Comparison of ENCODE assay signal across 19 cellular contexts in genomic region chr5:61472172-61472958, GRCh38.
DNase-seq lines count a peak whose midpoint lies in the region; ATAC-seq and TF ChIP-seq lines count a peak whose summit lies in the region.
"Had no signal": no experiment of that assay in that cellular context is flagged by ENCODE, and none has a peak within 500 bp of the region (broad histone marks: within the 10 kb centered on the region; RNA-seq: fewer than 3 reads in every experiment).

No MANE protein-coding gene starts in this region.

- no peak overlapping the region for H3K4me3 Mint-ChIP-seq in activated T-cell treated with anti-CD3 and anti-CD28 coated beads, Interleukin-2, amount 50 U/mL, for 72 hours
- no peak overlapping the region for H3K4me3 Mint-ChIP-seq in endothelial cell (ENCODE audit: unreplicated experiment)
- no peak overlapping the region for H3K4me3 Mint-ChIP-seq in stimulated activated effector memory CD8-positive, alpha-beta T cell treated with anti-CD3 and anti-CD28 coated beads, Interleukin-12 subunit alpha, Interleukin-12 subunit beta, amount 100 ng/mL, for 72 hours
- H3K4me3 Mint-ChIP-seq: IgD-negative memory B cell had no signal

- H3K4me3 ChIP-seq in Jurkat, Clone E6-1 (ENCODE audit: low read length): no peak overlapping the region
- H3K4me3 ChIP-seq: Peyer's patch had no signal

- intact Hi-C loops in cardiac septum (cut with DNase I): no loop called here

- H3K4me1 Mint-ChIP-seq in activated T-cell treated with anti-CD3 and anti-CD28 coated beads, Interleukin-2, amount 50 U/mL, for 72 hours (ENCODE audit: low read depth): peaks cover 21% of the 10 kb centered on the region
- H3K4me1 Mint-ChIP-seq in endothelial cell (ENCODE audit: unreplicated experiment): peaks cover 5% of the 10 kb centered on the region
- peaks cover 31% of the 10 kb centered on the region for H3K4me1 Mint-ChIP-seq in stimulated activated effector memory CD8-positive, alpha-beta T cell treated with anti-CD3 and anti-CD28 coated beads, Interleukin-12 subunit alpha, Interleukin-12 subunit beta, amount 100 ng/mL, for 72 hours

- DNase-seq in activated T-cell treated with anti-CD3 and anti-CD28 coated beads, Interleukin-2, amount 50 U/mL, for 72 hours: no peak
- no peak for DNase-seq in activated T-cell treated with anti-CD3 and anti-CD28 coated beads, Interleukin-2, amount 50 U/mL, for 1 hour
- peak; percentile 28 for DNase-seq in Jurkat, Clone E6-1 (ENCODE audit: low read depth, low spot score)
- no peak for DNase-seq in endothelial cell (ENCODE audit: low spot score)
- no peak for DNase-seq in stimulated activated effector memory CD8-positive, alpha-beta T cell treated with anti-CD3 and anti-CD28 coated beads, Interleukin-12 subunit alpha, Interleukin-12 subunit beta, amount 100 ng/mL, for 72 hours (ENCODE audit: low spot score in 2 of 2)
- DNase-seq in cardiac septum (ENCODE audit: low spot score): no peak
- DNase-seq in nucleus accumbens (lab: John Stamatoyannopoulos, UW): no peak
- DNase-seq: BE2C, COR-L47, DMS79, Karpas-422, NCI-H1417, NCI-H1694 treated with DMSO at 0.1 percent for 48 hours, NCI-H2081 treated with DMSO at 0.1 percent for 48 hours, NCI-H446, NCI-H526, Peyer's patch had no signal

- H3K27me3 Mint-ChIP-seq in activated T-cell treated with anti-CD3 and anti-CD28 coated beads, Interleukin-2, amount 50 U/mL, for 72 hours (ENCODE audit: low read depth): no peaks in the 10 kb centered on the region
- H3K27me3 Mint-ChIP-seq in endothelial cell (ENCODE audit: unreplicated experiment): peaks cover 6% of the 10 kb centered on the region
- H3K27me3 Mint-ChIP-seq: IgD-negative memory B cell had no signal

- peaks cover 0 to 3% of the 10 kb centered on the region in 2 donors for H3K36me3 Mint-ChIP-seq in activated T-cell treated with anti-CD3 and anti-CD28 coated beads, Interleukin-2, amount 50 U/mL, for 72 hours (ENCODE audit: insufficient read depth in 2 of 2)
- peaks cover 30% of the 10 kb centered on the region for H3K36me3 Mint-ChIP-seq in endothelial cell (ENCODE audit: low read depth, unreplicated experiment)
- peaks cover 20% of the 10 kb centered on the region for H3K36me3 Mint-ChIP-seq in stimulated activated effector memory CD8-positive, alpha-beta T cell treated with anti-CD3 and anti-CD28 coated beads, Interleukin-12 subunit alpha, Interleukin-12 subunit beta, amount 100 ng/mL, for 72 hours

- peaks cover 0 to 1% of the 10 kb centered on the region in 2 donors for H3K9me3 Mint-ChIP-seq in activated T-cell treated with anti-CD3 and anti-CD28 coated beads, Interleukin-2, amount 50 U/mL, for 72 hours
- no peaks in the 10 kb centered on the region for H3K9me3 Mint-ChIP-seq in endothelial cell (ENCODE audit: unreplicated experiment)
- H3K9me3 Mint-ChIP-seq in stimulated activated effector memory CD8-positive, alpha-beta T cell treated with anti-CD3 and anti-CD28 coated beads, Interleukin-12 subunit alpha, Interleukin-12 subunit beta, amount 100 ng/mL, for 72 hours: no peaks in the 10 kb centered on the region
- H3K9me3 Mint-ChIP-seq: IgD-negative memory B cell had no signal

- ATAC-seq in activated T-cell treated with anti-CD3 and anti-CD28 coated beads, Interleukin-2, amount 50 U/mL, for 72 hours (replicated peaks in 1 of 2): peak; percentile 65 to 75
- ATAC-seq in stimulated activated effector memory CD8-positive, alpha-beta T cell treated with anti-CD3 and anti-CD28 coated beads, Interleukin-12 subunit alpha, Interleukin-12 subunit beta, amount 100 ng/mL, for 72 hours: peak; percentile 82
- no peak for ATAC-seq in HG02759 (IDR thresholded peaks at IDR 0.05; ENCODE audit: unreplicated experiment)

- no peak for TF ChIP-seq CTCF in endothelial cell (IDR thresholded peaks at IDR 0.05; ENCODE audit: unreplicated experiment)

- no peak overlapping the region for H3K27ac Mint-ChIP-seq in activated T-cell treated with anti-CD3 and anti-CD28 coated beads, Interleukin-2, amount 50 U/mL, for 72 hours
- H3K27ac Mint-ChIP-seq in endothelial cell (ENCODE audit: unreplicated experiment): peak overlapping the region; percentile 42
- no peak overlapping the region for H3K27ac Mint-ChIP-seq in stimulated activated effector memory CD8-positive, alpha-beta T cell treated with anti-CD3 and anti-CD28 coated beads, Interleukin-12 subunit alpha, Interleukin-12 subunit beta, amount 100 ng/mL, for 72 hours
